In genomic region chr5:137470111-137470920, GRCh38 we compare ENCODE assay signal across 12 cellular contexts. TPM values are rescaled to one million over a fixed set of nuclear protein-coding genes. Genes with fewer than 3 reads are reported as not detected.
DNase-seq lines count a peak whose midpoint lies in the region; ATAC-seq, FAIRE-seq and TF ChIP-seq lines count a peak whose summit lies in the region.
"Had no signal": no experiment of that assay in that cellular context is flagged by ENCODE, and none has a peak within 500 bp of the region (broad histone marks: within the 10 kb centered on the region; RNA-seq: fewer than 3 reads in every experiment).

No MANE protein-coding gene starts in this region.

- TF ChIP-seq RAD21 in A549 (conservative IDR thresholded peaks at IDR 0.05 in 1 of 2, IDR thresholded peaks at IDR 0.05 in 1 of 2), result peak in 1 of 2 experiments; percentile 29; a peak in 1 of 5 replicates

- no peaks in the 10 kb centered on the region for H3K4me1 Mint-ChIP-seq in stimulated activated memory B cell treated with anti-CD40 and anti-IgM and Interleukin-4, amounts not matched to agents 10 μg/mL and 1 μg/mL and 100 μg/mL, for 72 hours
- H3K4me1 Mint-ChIP-seq: naive thymus-derived CD8-positive, alpha-beta T cell had no signal

- H3K4me1 ChIP-seq in A549 (peaks cover 34% of the 10 kb centered on the region), left lung (no peaks in the 10 kb centered on the region)
- H3K4me1 ChIP-seq: BLaER1, heart right ventricle, tibial nerve had no signal

- peaks cover 15% of the 10 kb centered on the region for H3K27me3 Mint-ChIP-seq in stimulated activated memory B cell treated with anti-CD40 and anti-IgM and Interleukin-4, amounts not matched to agents 10 μg/mL and 1 μg/mL and 100 μg/mL, for 72 hours

- peak; percentile 70 to 85 for DNase-seq in A549 (ENCODE audit: low read depth in 1 of 2, low spot score in 1 of 2)
- DNase-seq in HS-5 (ENCODE audit: low read depth), result peak; percentile 98
- peak; percentile 96 for DNase-seq in brain microvascular endothelial cell
- no peak for DNase-seq in left lung
- no peak for DNase-seq in GDM1 (lab: John Stamatoyannopoulos, UW)
- DNase-seq in LoVo (ENCODE audit: low spot score), result no peak
- no peak for DNase-seq in coronary artery (ENCODE audit: low spot score)
- DNase-seq: heart right ventricle; naive thymus-derived CD8-positive, alpha-beta T cell had no signal

- H3K4me3 ChIP-seq in A549 (no peak overlapping the region), brain microvascular endothelial cell (ENCODE audit: low read depth, low read length) (no peak overlapping the region), left lung (no peak overlapping the region), coronary artery (no peak overlapping the region)
- H3K4me3 ChIP-seq: BLaER1, heart right ventricle, tibial nerve had no signal

- peak overlapping the region; percentile 83 to 87 for H3K27ac ChIP-seq in A549
- H3K27ac ChIP-seq in brain microvascular endothelial cell, result peak overlapping the region; percentile 77
- H3K27ac ChIP-seq in left lung, result no peak overlapping the region
- peak overlapping the region in 1 of 2 donors; percentile 50 for H3K27ac ChIP-seq in coronary artery
- H3K27ac ChIP-seq: BLaER1, heart right ventricle, tibial nerve had no signal

- H3K36me3 ChIP-seq in brain microvascular endothelial cell (replicated peaks) (no peaks in the 10 kb centered on the region), left lung (no peaks in the 10 kb centered on the region)
- H3K36me3 ChIP-seq: BLaER1, heart right ventricle, tibial nerve had no signal

- peak overlapping the region; percentile 66 for H3K4me2 ChIP-seq in A549
- H3K4me2 ChIP-seq: BLaER1 had no signal

- H3K9me3 ChIP-seq in A549 (no peaks in the 10 kb centered on the region), left lung (no peaks in the 10 kb centered on the region)
- H3K9me3 ChIP-seq: BLaER1, heart right ventricle, tibial nerve had no signal

- no peak for FAIRE-seq in A549 (lab: Jason Lieb, UNC)

- H3K9me3 Mint-ChIP-seq in stimulated activated memory B cell treated with anti-CD40 and anti-IgM and Interleukin-4, amounts not matched to agents 10 μg/mL and 1 μg/mL and 100 μg/mL, for 72 hours, result peaks cover 2% of the 10 kb centered on the region
- H3K9me3 Mint-ChIP-seq: naive thymus-derived CD8-positive, alpha-beta T cell had no signal

- TF ChIP-seq CTCF in A549 (IDR thresholded peaks at IDR 0.05) (no peak), brain microvascular endothelial cell (IDR thresholded peaks at IDR 0.05; ENCODE audit: low read depth, low read length, missing control alignments) (no peak), left lung (IDR thresholded peaks at IDR 0.05) (no peak), coronary artery (IDR thresholded peaks at IDR 0.05) (no peak)

- no peak overlapping the region for H3K4me3 Mint-ChIP-seq in stimulated activated memory B cell treated with anti-CD40 and anti-IgM and Interleukin-4, amounts not matched to agents 10 μg/mL and 1 μg/mL and 100 μg/mL, for 72 hours
- H3K4me3 Mint-ChIP-seq: naive thymus-derived CD8-positive, alpha-beta T cell had no signal

- CTCF ChIA-PET in A549 (lab: Yijun Ruan, JAX), result interaction anchor here (0.8 to 1.7 kb wide), 2 partner anchors 28 to 150 kb away, joined by 3 to 5 read pairs; partner anchors contain the start of gene SPOCK1

- WGBS in A549 (ENCODE audit: missing lambda C conversion rate), result 5% methylated on average over 5 of the region's 5 CpGs

- POLR2A ChIA-PET in A549 (lab: Yijun Ruan, JAX), result no interaction called here

- ATAC-seq in A549 (peak; percentile 97 to 99), left lung (peak; percentile 52)
- no peak for ATAC-seq in stimulated activated memory B cell treated with anti-CD40 and anti-IgM and Interleukin-4, amounts not matched to agents 10 μg/mL and 1 μg/mL and 100 μg/mL, for 72 hours
- ATAC-seq: naive thymus-derived CD8-positive, alpha-beta T cell had no signal

- H3K27me3 ChIP-seq in brain microvascular endothelial cell (replicated peaks) (no peaks in the 10 kb centered on the region), left lung (peaks cover 0 to 19% of the 10 kb centered on the region in 2 donors)
- H3K27me3 ChIP-seq: BLaER1, tibial nerve had no signal

- peak; percentile 52 to 76; a peak in 3 of 5 replicates for TF ChIP-seq EP300 in A549 (IDR thresholded peaks at IDR 0.05)

- TF ChIP-seq POLR2A in A549 (IDR thresholded peaks at IDR 0.05; ENCODE audit: low read length), result no peak

- intact Hi-C loops in left lung (cut with DNase I), result no loop called here

- no peak overlapping the region for H3K27ac Mint-ChIP-seq in stimulated activated memory B cell treated with anti-CD40 and anti-IgM and Interleukin-4, amounts not matched to agents 10 μg/mL and 1 μg/mL and 100 μg/mL, for 72 hours
- H3K27ac Mint-ChIP-seq: naive thymus-derived CD8-positive, alpha-beta T cell had no signal

- in situ Hi-C loops in brain microvascular endothelial cell (cut with HindIII; ENCODE audit: low pct_ligation_motif_present, low sequenced_read_pairs), result no loop called here

- H3K36me3 Mint-ChIP-seq in stimulated activated memory B cell treated with anti-CD40 and anti-IgM and Interleukin-4, amounts not matched to agents 10 μg/mL and 1 μg/mL and 100 μg/mL, for 72 hours, result no peaks in the 10 kb centered on the region
- H3K36me3 Mint-ChIP-seq: naive thymus-derived CD8-positive, alpha-beta T cell had no signal

TF ChIP-seq in A549, 52 proteins besides CTCF, POLR2A, EP300 and RAD21 (continues in another document):
- TF ChIP-seq CEBPB (IDR thresholded peaks at IDR 0.05) (peak; percentile 52 to 88; a peak in 2 of 4 replicates), JUN (IDR thresholded peaks at IDR 0.05) (peak; percentile 69 to 80; a peak in 4 of 5 replicates), ZNF302 (CRISPR knock-in tag; IDR thresholded peaks at IDR 0.05) (no peak), MAFK (IDR thresholded peaks at IDR 0.05; ENCODE audit: partially characterized antibody) (peak; percentile 84), PBX3 (IDR thresholded peaks at IDR 0.05) (peak; percentile 41; the same call in 1 of the 2 replicates), NPAS2 (CRISPR knock-in tag; IDR thresholded peaks at IDR 0.05; ENCODE audit: borderline replicate concordance) (no peak), BCL3 (IDR thresholded peaks at IDR 0.05) (0 out of 3 replicates have a peak, but pooled peaks have one; percentile 52), GATA3 (IDR thresholded peaks at IDR 0.05; ENCODE audit: borderline replicate concordance) (peak; percentile 76; the same call in 1 of the 2 replicates), ZFP36 (IDR thresholded peaks at IDR 0.05; ENCODE audit: borderline replicate concordance, partially characterized antibody) (no peak), EHMT2 (IDR thresholded peaks at IDR 0.05; ENCODE audit: low read depth) (no peak), JUNB (IDR thresholded peaks at IDR 0.05) (peak; percentile 98), ESRRA (IDR thresholded peaks at IDR 0.05; ENCODE audit: borderline replicate concordance, low read length) (no peak), BHLHE40 (IDR thresholded peaks at IDR 0.05; ENCODE audit: low read depth, low read length) (no peak), FOSL2 (IDR thresholded peaks at IDR 0.05) (peak; percentile 97), FOSL2 (CRISPR knock-in tag; IDR thresholded peaks at IDR 0.05) (peak; percentile 95)
- TF ChIP-seq, protein P1, sequence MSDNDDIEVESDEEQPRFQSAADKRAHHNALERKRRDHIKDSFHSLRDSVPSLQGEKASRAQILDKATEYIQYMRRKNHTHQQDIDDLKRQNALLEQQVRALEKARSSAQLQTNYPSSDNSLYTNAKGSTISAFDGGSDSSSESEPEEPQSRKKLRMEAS (IDR thresholded peaks at IDR 0.05), result peak; percentile 75
- TF ChIP-seq, protein P2, sequence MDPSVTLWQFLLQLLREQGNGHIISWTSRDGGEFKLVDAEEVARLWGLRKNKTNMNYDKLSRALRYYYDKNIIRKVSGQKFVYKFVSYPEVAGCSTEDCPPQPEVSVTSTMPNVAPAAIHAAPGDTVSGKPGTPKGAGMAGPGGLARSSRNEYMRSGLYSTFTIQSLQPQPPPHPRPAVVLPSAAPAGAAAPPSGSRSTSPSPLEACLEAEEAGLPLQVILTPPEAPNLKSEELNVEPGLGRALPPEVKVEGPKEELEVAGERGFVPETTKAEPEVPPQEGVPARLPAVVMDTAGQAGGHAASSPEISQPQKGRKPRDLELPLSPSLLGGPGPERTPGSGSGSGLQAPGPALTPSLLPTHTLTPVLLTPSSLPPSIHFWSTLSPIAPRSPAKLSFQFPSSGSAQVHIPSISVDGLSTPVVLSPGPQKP (IDR thresholded peaks at IDR 0.05; ENCODE audit: low read depth, low read length), result no peak

RNA-seq across cellular contexts. Expression of gene SPOCK1, which starts 28.8 kb away (rescaled TPM):
- 33.8 and 40.8 TPM in 2 replicates for polyA plus RNA-seq in A549 (2011; rRNA removed)
- polyA plus RNA-seq in A549 (2012; cell fraction: cytosol; rRNA removed), result 13.6 and 13.9 TPM in 2 replicates
- 14.6 and 23.0 TPM in 2 replicates for polyA plus RNA-seq in A549 (2012; cell fraction: nucleus; rRNA removed)
- polyA plus RNA-seq in A549 (2017; fragmentation: RNase III; extraction: RNeasy Plus Mini Kit Qiagen cat#74134 plus additional on column Dnase treatment), result 19.2 to 32.5 TPM (median 28.9 TPM) in 3 replicates
- polyA minus RNA-seq in A549 (2011; rRNA and poly(A)+ RNA removed), result 55.0 and 61.8 TPM in 2 replicates
- 1 to 10 TPM; 2.5 to 7.6 TPM for total RNA-seq in left lung
- total RNA-seq: naive thymus-derived CD8-positive, alpha-beta T cell had no signal
- polyA plus RNA-seq: naive thymus-derived CD8-positive, alpha-beta T cell had no signal

Comparison
In these comparisons a context has a peak if more than half of its experiments do, and no peak if none do; other contexts are left out.
1. DNase-seq: peak in A549 (2 of 2), HS-5 (single experiment) and brain microvascular endothelial cell (single experiment); none in left lung (0 of 2), GDM1 (single experiment), LoVo (single experiment) and coronary artery (single experiment).
2. H3K27ac ChIP-seq: peak in A549 (2 of 2) and brain microvascular endothelial cell (single experiment); none in left lung (0 of 2).